ENCODE assay signal across 1 cellular context in the genomic region with DNA sequence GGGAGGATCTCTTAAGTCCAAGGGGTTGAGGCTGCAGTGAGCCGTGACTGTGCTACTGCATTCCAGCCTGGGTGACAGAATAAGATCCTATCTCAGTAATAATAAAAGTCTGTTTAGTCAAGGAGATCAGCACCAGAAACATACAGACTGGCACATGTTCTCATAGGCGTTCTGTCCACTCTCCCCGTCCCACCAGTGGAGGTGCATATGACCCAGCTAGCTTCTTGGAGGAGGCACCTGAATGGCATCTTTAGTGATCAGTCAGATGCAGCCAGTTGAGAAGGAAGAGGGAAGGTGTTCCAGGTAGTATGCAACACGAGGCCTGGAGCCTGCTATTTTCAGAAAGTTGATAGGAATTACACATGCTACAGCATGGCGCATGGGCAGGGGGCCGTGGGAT.
TF ChIP-seq lines count a peak whose summit lies in the region.

No MANE protein-coding gene starts in this region.

TF ChIP-seq in IMR-90, 13 proteins besides CTCF, POLR2A, EP300 and RAD21:
- TF ChIP-seq CEBPB (IDR thresholded peaks at IDR 0.05; ENCODE audit: low read depth, low read length) (no peak), CHD1 (IDR thresholded peaks at IDR 0.05; ENCODE audit: low read depth, low read length) (no peak), SMC3 (IDR thresholded peaks at IDR 0.05; ENCODE audit: low read depth, low read length) (no peak), MAZ (IDR thresholded peaks at IDR 0.05; ENCODE audit: borderline replicate concordance, low read depth, low read length) (no peak), MXI1 (IDR thresholded peaks at IDR 0.05; ENCODE audit: borderline replicate concordance, low read depth, low read length) (no peak)
